ENCODE assay signal across 4 cellular contexts in genomic region chr2:23238011-23238657, GRCh38.
"Had no signal": no experiment of that assay in that cellular context is flagged by ENCODE, and none has a peak within 500 bp of the region (broad histone marks: within the 10 kb centered on the region; RNA-seq: fewer than 3 reads in every experiment).

No MANE protein-coding gene starts in this region.

- H3K4me1 Mint-ChIP-seq: GM23338, IgD-negative memory B cell had no signal

- H3K4me3 Mint-ChIP-seq: GM23338, H9, IgD-negative memory B cell had no signal

- H3K9me3 Mint-ChIP-seq: GM23338, H9 had no signal

- DNase-seq: H9, HCEC 1CT had no signal

- H3K36me3 Mint-ChIP-seq: IgD-negative memory B cell had no signal

- ATAC-seq: GM23338 had no signal

- H3K4me3 ChIP-seq: GM23338 had no signal

- H3K27ac Mint-ChIP-seq: GM23338, H9, IgD-negative memory B cell had no signal
